1 cellular context compared by ENCODE assay signal in the genomic region with DNA sequence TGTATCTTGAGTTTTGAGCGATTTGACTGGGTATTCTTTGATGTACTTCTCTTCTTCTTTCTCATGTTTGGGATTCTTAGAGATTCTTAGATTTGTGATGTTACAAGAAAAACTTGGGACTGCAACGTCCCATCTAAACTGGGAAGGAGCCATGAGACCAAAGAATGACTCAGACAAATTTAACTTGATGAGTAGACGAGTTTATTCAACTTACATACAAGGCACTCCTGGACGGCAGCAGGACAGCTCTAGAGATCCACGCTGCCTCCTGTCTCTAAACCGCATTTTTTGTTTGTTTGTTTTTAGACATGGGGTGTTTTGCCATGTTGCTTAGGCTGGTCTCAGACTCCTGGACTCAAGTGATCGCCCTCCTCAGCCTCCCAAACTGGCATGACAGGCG.
TF ChIP-seq lines count a peak whose summit lies in the region.

No MANE protein-coding gene starts in this region.

TF ChIP-seq in K562, 482 proteins besides CTCF, POLR2A, EP300 and RAD21 (continued from another document):
- TF ChIP-seq RAD51 (IDR thresholded peaks at IDR 0.05; ENCODE audit: borderline replicate concordance, low read depth) (no peak), NFE2 (IDR thresholded peaks at IDR 0.05; ENCODE audit: low read depth) (peak; percentile 34), ZNF668 (CRISPR knock-in tag; IDR thresholded peaks at IDR 0.05) (no peak), ZNF785 (CRISPR knock-in tag; IDR thresholded peaks at IDR 0.05) (no peak), PRMT5 (CRISPR knock-in tag; IDR thresholded peaks at IDR 0.05) (no peak), RBM34 (IDR thresholded peaks at IDR 0.05; ENCODE audit: borderline replicate concordance, insufficient read depth, low read length) (no peak), E2F3 (CRISPR knock-in tag; IDR thresholded peaks at IDR 0.05) (no peak), MAFK (IDR thresholded peaks at IDR 0.05; ENCODE audit: low read length) (0 out of 2 replicates have a peak, but pooled peaks have one; percentile 23), C11orf30 (IDR thresholded peaks at IDR 0.05; ENCODE audit: low read depth) (peak; percentile 56), SAFB (IDR thresholded peaks at IDR 0.05; ENCODE audit: borderline replicate concordance, low read depth, low read length) (no peak), TAF7 (tag; IDR thresholded peaks at IDR 0.05) (no peak), HSF4 (CRISPR knock-in tag; IDR thresholded peaks at IDR 0.05; ENCODE audit: borderline replicate concordance) (no peak), RBM14 (IDR thresholded peaks at IDR 0.05; ENCODE audit: borderline replicate concordance, insufficient read depth, low read depth, low read length) (no peak), ERF (CRISPR knock-in tag; IDR thresholded peaks at IDR 0.05) (no peak), DIDO1 (tag; IDR thresholded peaks at IDR 0.05; ENCODE audit: low read depth) (no peak), MAFG (tag; conservative IDR thresholded peaks at IDR 0.05) (0 out of 2 replicates have a peak, but pooled peaks have one; percentile 20), ZFPM2 (CRISPR knock-in tag; IDR thresholded peaks at IDR 0.05) (no peak), ARHGAP35 (IDR thresholded peaks at IDR 0.05; ENCODE audit: partially characterized antibody) (no peak), ZNF316 (IDR thresholded peaks at IDR 0.05) (peak; percentile 74), KAT8 (IDR thresholded peaks at IDR 0.05; ENCODE audit: low read depth) (no peak), FOXK1 (CRISPR knock-in tag; IDR thresholded peaks at IDR 0.05; ENCODE audit: borderline replicate concordance) (no peak), ZBTB34 (CRISPR knock-in tag; IDR thresholded peaks at IDR 0.05) (no peak)
- TF ChIP-seq, protein P1, sequence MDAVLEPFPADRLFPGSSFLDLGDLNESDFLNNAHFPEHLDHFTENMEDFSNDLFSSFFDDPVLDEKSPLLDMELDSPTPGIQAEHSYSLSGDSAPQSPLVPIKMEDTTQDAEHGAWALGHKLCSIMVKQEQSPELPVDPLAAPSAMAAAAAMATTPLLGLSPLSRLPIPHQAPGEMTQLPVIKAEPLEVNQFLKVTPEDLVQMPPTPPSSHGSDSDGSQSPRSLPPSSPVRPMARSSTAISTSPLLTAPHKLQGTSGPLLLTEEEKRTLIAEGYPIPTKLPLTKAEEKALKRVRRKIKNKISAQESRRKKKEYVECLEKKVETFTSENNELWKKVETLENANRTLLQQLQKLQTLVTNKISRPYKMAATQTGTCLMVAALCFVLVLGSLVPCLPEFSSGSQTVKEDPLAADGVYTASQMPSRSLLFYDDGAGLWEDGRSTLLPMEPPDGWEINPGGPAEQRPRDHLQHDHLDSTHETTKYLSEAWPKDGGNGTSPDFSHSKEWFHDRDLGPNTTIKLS (IDR thresholded peaks at IDR 0.05; ENCODE audit: borderline replicate concordance, low read depth) = no peak
- TF ChIP-seq, protein P2, sequence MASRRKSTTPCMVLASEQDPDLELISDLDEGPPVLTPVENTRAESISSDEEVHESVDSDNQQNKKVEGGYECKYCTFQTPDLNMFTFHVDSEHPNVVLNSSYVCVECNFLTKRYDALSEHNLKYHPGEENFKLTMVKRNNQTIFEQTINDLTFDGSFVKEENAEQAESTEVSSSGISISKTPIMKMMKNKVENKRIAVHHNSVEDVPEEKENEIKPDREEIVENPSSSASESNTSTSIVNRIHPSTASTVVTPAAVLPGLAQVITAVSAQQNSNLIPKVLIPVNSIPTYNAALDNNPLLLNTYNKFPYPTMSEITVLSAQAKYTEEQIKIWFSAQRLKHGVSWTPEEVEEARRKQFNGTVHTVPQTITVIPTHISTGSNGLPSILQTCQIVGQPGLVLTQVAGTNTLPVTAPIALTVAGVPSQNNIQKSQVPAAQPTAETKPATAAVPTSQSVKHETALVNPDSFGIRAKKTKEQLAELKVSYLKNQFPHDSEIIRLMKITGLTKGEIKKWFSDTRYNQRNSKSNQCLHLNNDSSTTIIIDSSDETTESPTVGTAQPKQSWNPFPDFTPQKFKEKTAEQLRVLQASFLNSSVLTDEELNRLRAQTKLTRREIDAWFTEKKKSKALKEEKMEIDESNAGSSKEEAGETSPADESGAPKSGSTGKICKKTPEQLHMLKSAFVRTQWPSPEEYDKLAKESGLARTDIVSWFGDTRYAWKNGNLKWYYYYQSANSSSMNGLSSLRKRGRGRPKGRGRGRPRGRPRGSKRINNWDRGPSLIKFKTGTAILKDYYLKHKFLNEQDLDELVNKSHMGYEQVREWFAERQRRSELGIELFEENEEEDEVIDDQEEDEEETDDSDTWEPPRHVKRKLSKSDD (conservative IDR thresholded peaks at IDR 0.05; ENCODE audit: low read length) = no peak
- TF ChIP-seq, protein P3, sequence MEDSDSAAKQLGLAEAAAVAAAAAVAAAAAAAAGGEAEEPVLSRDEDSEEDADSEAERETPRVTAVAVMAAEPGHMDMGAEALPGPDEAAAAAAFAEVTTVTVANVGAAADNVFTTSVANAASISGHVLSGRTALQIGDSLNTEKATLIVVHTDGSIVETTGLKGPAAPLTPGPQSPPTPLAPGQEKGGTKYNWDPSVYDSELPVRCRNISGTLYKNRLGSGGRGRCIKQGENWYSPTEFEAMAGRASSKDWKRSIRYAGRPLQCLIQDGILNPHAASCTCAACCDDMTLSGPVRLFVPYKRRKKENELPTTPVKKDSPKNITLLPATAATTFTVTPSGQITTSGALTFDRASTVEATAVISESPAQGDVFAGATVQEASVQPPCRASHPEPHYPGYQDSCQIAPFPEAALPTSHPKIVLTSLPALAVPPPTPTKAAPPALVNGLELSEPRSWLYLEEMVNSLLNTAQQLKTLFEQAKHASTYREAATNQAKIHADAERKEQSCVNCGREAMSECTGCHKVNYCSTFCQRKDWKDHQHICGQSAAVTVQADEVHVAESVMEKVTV (CRISPR knock-in tag; IDR thresholded peaks at IDR 0.05) = no peak
- TF ChIP-seq, protein P4, sequence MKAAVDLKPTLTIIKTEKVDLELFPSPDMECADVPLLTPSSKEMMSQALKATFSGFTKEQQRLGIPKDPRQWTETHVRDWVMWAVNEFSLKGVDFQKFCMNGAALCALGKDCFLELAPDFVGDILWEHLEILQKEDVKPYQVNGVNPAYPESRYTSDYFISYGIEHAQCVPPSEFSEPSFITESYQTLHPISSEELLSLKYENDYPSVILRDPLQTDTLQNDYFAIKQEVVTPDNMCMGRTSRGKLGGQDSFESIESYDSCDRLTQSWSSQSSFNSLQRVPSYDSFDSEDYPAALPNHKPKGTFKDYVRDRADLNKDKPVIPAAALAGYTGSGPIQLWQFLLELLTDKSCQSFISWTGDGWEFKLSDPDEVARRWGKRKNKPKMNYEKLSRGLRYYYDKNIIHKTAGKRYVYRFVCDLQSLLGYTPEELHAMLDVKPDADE (conservative IDR thresholded peaks at IDR 0.05; ENCODE audit: control insufficient read depth, low read depth, low read length) = no peak
- TF ChIP-seq, protein P5, sequence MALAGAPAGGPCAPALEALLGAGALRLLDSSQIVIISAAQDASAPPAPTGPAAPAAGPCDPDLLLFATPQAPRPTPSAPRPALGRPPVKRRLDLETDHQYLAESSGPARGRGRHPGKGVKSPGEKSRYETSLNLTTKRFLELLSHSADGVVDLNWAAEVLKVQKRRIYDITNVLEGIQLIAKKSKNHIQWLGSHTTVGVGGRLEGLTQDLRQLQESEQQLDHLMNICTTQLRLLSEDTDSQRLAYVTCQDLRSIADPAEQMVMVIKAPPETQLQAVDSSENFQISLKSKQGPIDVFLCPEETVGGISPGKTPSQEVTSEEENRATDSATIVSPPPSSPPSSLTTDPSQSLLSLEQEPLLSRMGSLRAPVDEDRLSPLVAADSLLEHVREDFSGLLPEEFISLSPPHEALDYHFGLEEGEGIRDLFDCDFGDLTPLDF (CRISPR knock-in tag; IDR thresholded peaks at IDR 0.05) = no peak
